Comparison of ENCODE assay signal across 1 cellular context in the genomic region with DNA sequence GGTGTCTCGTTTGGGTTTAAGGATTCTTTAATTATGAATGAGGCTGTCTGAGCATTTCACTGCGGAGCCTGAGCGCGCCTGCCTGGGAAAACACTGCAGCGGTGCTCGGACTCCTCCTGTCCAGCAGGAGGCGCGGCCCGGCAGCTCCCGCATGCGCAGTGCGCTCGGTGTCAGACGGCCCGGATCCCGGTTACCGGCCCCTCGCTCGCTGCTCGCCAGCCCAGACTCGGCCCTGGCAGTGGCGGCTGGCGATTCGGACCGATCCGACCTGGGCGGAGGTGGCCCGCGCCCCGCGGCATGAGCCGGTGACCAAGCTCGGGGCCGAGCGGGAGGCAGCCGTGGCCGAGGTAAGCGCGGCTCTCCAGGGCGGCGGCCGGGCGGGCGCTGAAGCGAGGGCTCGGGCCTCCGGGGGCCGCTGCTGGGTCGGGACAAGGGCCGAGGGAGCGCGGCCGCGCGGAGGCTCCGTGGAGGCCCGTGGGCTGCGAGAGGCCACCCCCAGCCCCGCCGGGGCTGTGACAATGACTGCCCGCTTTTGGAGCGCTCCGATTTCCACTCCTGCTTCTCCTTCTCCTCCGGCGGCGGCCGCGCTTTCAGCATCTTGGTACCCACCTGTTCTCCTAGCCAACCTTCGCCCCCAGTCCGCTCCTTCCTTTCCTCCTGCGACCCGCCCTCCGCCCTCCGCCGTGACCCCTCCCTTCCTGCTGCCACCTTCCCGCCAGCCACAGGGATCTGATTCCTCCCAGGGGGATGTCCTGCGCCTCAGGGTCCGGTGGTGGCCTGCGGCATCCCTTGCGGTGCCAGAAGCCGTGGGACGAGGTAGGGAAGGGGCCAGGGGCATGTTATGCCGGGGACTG.
A peak's percentile ranks its signal among the peaks of the same experiment; 100 is the strongest.
TF ChIP-seq lines count a peak whose summit lies in the region.

Gene EXT2, plus strand, starts transcription at position 173 of the 854 bp plus-strand sequence. CDS start 12,035 bp downstream, outside the sequence.

TF ChIP-seq in HepG2, 621 proteins besides CTCF, POLR2A, EP300 and RAD21 (continued from another document and continues in another):
- TF ChIP-seq HINFP (CRISPR knock-in tag; IDR thresholded peaks at IDR 0.05; ENCODE audit: low read depth), result no peak
- TF ChIP-seq SIN3A (IDR thresholded peaks at IDR 0.05; ENCODE audit: borderline replicate concordance, low read depth, low read length), result no peak
- no peak for TF ChIP-seq POLR2AphosphoS2 (IDR thresholded peaks at IDR 0.05; ENCODE audit: low read depth, low read length)
- TF ChIP-seq MLLT10 (CRISPR knock-in tag; IDR thresholded peaks at IDR 0.05), result no peak
- TF ChIP-seq KLF6 (CRISPR knock-in tag; IDR thresholded peaks at IDR 0.05), result no peak
- TF ChIP-seq STAG1 (CRISPR knock-in tag; IDR thresholded peaks at IDR 0.05), result no peak
- TF ChIP-seq, protein P1, sequence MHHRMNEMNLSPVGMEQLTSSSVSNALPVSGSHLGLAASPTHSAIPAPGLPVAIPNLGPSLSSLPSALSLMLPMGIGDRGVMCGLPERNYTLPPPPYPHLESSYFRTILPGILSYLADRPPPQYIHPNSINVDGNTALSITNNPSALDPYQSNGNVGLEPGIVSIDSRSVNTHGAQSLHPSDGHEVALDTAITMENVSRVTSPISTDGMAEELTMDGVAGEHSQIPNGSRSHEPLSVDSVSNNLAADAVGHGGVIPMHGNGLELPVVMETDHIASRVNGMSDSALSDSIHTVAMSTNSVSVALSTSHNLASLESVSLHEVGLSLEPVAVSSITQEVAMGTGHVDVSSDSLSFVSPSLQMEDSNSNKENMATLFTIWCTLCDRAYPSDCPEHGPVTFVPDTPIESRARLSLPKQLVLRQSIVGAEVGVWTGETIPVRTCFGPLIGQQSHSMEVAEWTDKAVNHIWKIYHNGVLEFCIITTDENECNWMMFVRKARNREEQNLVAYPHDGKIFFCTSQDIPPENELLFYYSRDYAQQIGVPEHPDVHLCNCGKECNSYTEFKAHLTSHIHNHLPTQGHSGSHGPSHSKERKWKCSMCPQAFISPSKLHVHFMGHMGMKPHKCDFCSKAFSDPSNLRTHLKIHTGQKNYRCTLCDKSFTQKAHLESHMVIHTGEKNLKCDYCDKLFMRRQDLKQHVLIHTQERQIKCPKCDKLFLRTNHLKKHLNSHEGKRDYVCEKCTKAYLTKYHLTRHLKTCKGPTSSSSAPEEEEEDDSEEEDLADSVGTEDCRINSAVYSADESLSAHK (CRISPR knock-in tag; IDR thresholded peaks at IDR 0.05; ENCODE audit: borderline replicate concordance), result no peak
- TF ChIP-seq HNRNPL (IDR thresholded peaks at IDR 0.05; ENCODE audit: low read depth, low read length), result no peak
- TF ChIP-seq IRF1 (CRISPR knock-in tag; IDR thresholded peaks at IDR 0.05; ENCODE audit: low read depth), result no peak
- TF ChIP-seq ZSCAN20 (CRISPR knock-in tag; IDR thresholded peaks at IDR 0.05; ENCODE audit: borderline replicate concordance), result no peak
- TF ChIP-seq SAP130 (CRISPR knock-in tag; IDR thresholded peaks at IDR 0.05; ENCODE audit: low read depth), result peak; percentile 74
- TF ChIP-seq ZNF431 (CRISPR knock-in tag; IDR thresholded peaks at IDR 0.05; ENCODE audit: borderline replicate concordance, low read depth), result no peak
- no peak for TF ChIP-seq ZNF251 (CRISPR knock-in tag; IDR thresholded peaks at IDR 0.05)
- no peak for TF ChIP-seq ZNF503 (CRISPR knock-in tag; IDR thresholded peaks at IDR 0.05)
- TF ChIP-seq ZC3H13 (CRISPR knock-in tag; IDR thresholded peaks at IDR 0.05), result no peak; the same call in 1 of the 2 replicates
- TF ChIP-seq ZNF605 (CRISPR knock-in tag; IDR thresholded peaks at IDR 0.05), result no peak
- TF ChIP-seq SP140L (CRISPR knock-in tag; IDR thresholded peaks at IDR 0.05; ENCODE audit: borderline replicate concordance), result no peak
- TF ChIP-seq CCDC6 (CRISPR knock-in tag; IDR thresholded peaks at IDR 0.05), result peak; percentile 78; the same call in 1 of the 2 replicates
- 0 out of 2 replicates have a peak, but pooled peaks have one; percentile 19 for TF ChIP-seq ZNF350 (CRISPR knock-in tag; IDR thresholded peaks at IDR 0.05; ENCODE audit: borderline replicate concordance, low read depth)
- peak; percentile 89 for TF ChIP-seq ZNF563 (CRISPR knock-in tag; IDR thresholded peaks at IDR 0.05)
- TF ChIP-seq, protein P2, sequence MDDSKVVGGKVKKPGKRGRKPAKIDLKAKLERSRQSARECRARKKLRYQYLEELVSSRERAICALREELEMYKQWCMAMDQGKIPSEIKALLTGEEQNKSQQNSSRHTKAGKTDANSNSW (CRISPR knock-in tag; IDR thresholded peaks at IDR 0.05; ENCODE audit: borderline replicate concordance), result no peak
- TF ChIP-seq SMAD3 (CRISPR knock-in tag; IDR thresholded peaks at IDR 0.05), result no peak
- TF ChIP-seq SNAI1 (CRISPR knock-in tag; IDR thresholded peaks at IDR 0.05; ENCODE audit: borderline replicate concordance), result no peak
- 0 out of 2 replicates have a peak, but pooled peaks have one; percentile 31 for TF ChIP-seq HOMEZ (CRISPR knock-in tag; IDR thresholded peaks at IDR 0.05; ENCODE audit: low read depth)
- TF ChIP-seq MLXIP (CRISPR knock-in tag; IDR thresholded peaks at IDR 0.05; ENCODE audit: borderline replicate concordance), result no peak
- no peak for TF ChIP-seq ZNF17 (CRISPR knock-in tag; IDR thresholded peaks at IDR 0.05)
- 0 out of 2 replicates have a peak, but pooled peaks have one; percentile 21 for TF ChIP-seq ZNF572 (CRISPR knock-in tag; IDR thresholded peaks at IDR 0.05)
- TF ChIP-seq SUZ12 (IDR thresholded peaks at IDR 0.05; ENCODE audit: low read depth, low read length), result no peak
- TF ChIP-seq TMF1 (CRISPR knock-in tag; IDR thresholded peaks at IDR 0.05; ENCODE audit: low read depth), result 0 out of 2 replicates have a peak, but pooled peaks have one; percentile 41
- no peak for TF ChIP-seq HNRNPH1 (optimal IDR thresholded peaks at IDR 0.05; ENCODE audit: low read depth, low read length)
- TF ChIP-seq TOE1 (CRISPR knock-in tag; IDR thresholded peaks at IDR 0.05), result no peak
- no peak for TF ChIP-seq DRAP1 (CRISPR knock-in tag; IDR thresholded peaks at IDR 0.05)
- TF ChIP-seq MAFF (IDR thresholded peaks at IDR 0.05; ENCODE audit: low read depth, low read length), result no peak
- no peak for TF ChIP-seq IRX3 (CRISPR knock-in tag; IDR thresholded peaks at IDR 0.05; ENCODE audit: borderline replicate concordance, low read depth)
- TF ChIP-seq MED8 (CRISPR knock-in tag; IDR thresholded peaks at IDR 0.05; ENCODE audit: insufficient replicate concordance), result no peak
- 0 out of 2 replicates have a peak, but pooled peaks have one; percentile 61 for TF ChIP-seq ZNF446 (CRISPR knock-in tag; IDR thresholded peaks at IDR 0.05)
- no peak for TF ChIP-seq TCF7L2 (IDR thresholded peaks at IDR 0.05; ENCODE audit: low read depth, low read length)
- TF ChIP-seq KAT7 (CRISPR knock-in tag; IDR thresholded peaks at IDR 0.05; ENCODE audit: borderline replicate concordance), result peak; percentile 28; the same call in 1 of the 2 replicates
- TF ChIP-seq NONO (IDR thresholded peaks at IDR 0.05), result no peak
- TF ChIP-seq NONO (CRISPR knock-in tag; conservative IDR thresholded peaks at IDR 0.05), result peak; percentile 56; the same call in 1 of the 2 replicates
- no peak for TF ChIP-seq DMTF1 (CRISPR knock-in tag; IDR thresholded peaks at IDR 0.05)
- 0 out of 2 replicates have a peak, but pooled peaks have one; percentile 33 for TF ChIP-seq ELF3 (CRISPR knock-in tag; IDR thresholded peaks at IDR 0.05)
- TF ChIP-seq SATB2 (CRISPR knock-in tag; IDR thresholded peaks at IDR 0.05), result no peak
- TF ChIP-seq ZNF841 (CRISPR knock-in tag; IDR thresholded peaks at IDR 0.05; ENCODE audit: borderline replicate concordance), result no peak
- no peak for TF ChIP-seq ZNF496 (CRISPR knock-in tag; IDR thresholded peaks at IDR 0.05; ENCODE audit: insufficient replicate concordance)
- TF ChIP-seq ATM (IDR thresholded peaks at IDR 0.05; ENCODE audit: borderline replicate concordance), result no peak
- no peak for TF ChIP-seq ZNF749 (CRISPR knock-in tag; IDR thresholded peaks at IDR 0.05; ENCODE audit: borderline replicate concordance)
